Comparison of ENCODE assay signal across 9 cellular contexts in the genomic region with DNA sequence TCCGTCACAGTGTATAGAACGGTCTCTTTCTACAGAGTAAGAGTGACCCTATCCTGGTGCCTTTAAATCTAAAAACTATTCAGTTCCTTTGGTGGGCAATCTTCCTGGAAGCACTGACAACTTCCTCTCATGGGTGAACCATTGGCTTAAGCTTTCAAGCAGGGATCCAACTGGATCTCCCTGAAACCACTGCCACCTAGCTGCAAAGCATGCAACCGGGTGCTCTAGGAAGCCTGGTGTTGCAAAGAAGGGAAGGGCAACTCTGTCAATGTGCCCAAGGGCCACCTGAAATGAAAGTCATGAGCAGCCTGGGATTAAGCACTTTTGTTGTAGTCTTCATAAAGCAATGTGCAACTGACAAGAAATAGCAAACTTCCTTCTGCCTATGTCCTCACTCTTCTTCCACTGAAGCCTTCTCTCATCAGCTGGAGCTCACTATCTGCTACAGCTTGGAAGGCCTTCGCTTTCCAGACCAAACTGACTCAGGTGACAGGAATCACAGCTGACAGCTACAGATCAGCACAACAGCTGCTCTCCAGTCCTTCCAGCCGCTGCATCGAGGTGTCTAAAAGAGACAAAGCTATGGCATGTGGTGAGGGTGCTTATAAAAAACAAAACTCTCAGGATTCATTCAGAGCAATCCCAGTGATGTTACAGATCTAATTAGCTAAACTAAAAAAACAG. TPM values are rescaled to one million over a fixed set of nuclear protein-coding genes. Genes with fewer than 3 reads are reported as not detected.
DNase-seq lines count a peak whose midpoint lies in the region; ATAC-seq, FAIRE-seq and TF ChIP-seq lines count a peak whose summit lies in the region.
"Had no signal": no experiment of that assay in that cellular context is flagged by ENCODE, and none has a peak within 500 bp of the region (broad histone marks: within the 10 kb centered on the region; RNA-seq: fewer than 3 reads in every experiment).

No MANE protein-coding gene starts in this region.

- no peak for TF ChIP-seq RAD21 in neural cell (conservative IDR thresholded peaks at IDR 0.05)

- H3K9me3 Mint-ChIP-seq in effector memory CD8-positive, alpha-beta T cell, result no peaks in the 10 kb centered on the region

- H3F3A ChIP-seq in neural cell (ENCODE audit: insufficient read depth, low read length, poor library complexity, severe bottlenecking), result no peaks in the 10 kb centered on the region

- peak overlapping the region in 1 of 2 donors; percentile 7 for H3K27ac Mint-ChIP-seq in effector memory CD8-positive, alpha-beta T cell

- intact Hi-C loops in endothelial cell of umbilical vein (cut with micrococcal nuclease), result loop anchor here (1.0 to 5.0 kb wide), 2 partner anchors 91 to 122 kb away; no protein-coding TSS in a partner anchor

- H3K9ac ChIP-seq in endothelial cell of umbilical vein (replicated peaks; ENCODE audit: extremely low read depth, insufficient read depth, low read length) (no peak overlapping the region), neural cell (ENCODE audit: low read length) (no peak overlapping the region)

- no peaks in the 10 kb centered on the region for H3K9me3 ChIP-seq in endothelial cell of umbilical vein (replicated peaks; ENCODE audit: control insufficient read depth, insufficient read depth, low read length)
- H3K9me3 ChIP-seq in neural cell (ENCODE audit: low read length), result no peaks in the 10 kb centered on the region

- no peaks in the 10 kb centered on the region for H4K20me1 ChIP-seq in endothelial cell of umbilical vein (replicated peaks; ENCODE audit: control insufficient read depth, extremely low read depth, insufficient read depth, low read length)
- H4K20me1 ChIP-seq in neural cell (ENCODE audit: insufficient read depth), result no peaks in the 10 kb centered on the region

- peaks cover 0 to 3% of the 10 kb centered on the region in 2 donors for H3K4me1 Mint-ChIP-seq in effector memory CD8-positive, alpha-beta T cell (ENCODE audit: low read depth in 2 of 2)

- no peak for TF ChIP-seq POLR2A in endothelial cell of umbilical vein (IDR thresholded peaks at IDR 0.05; ENCODE audit: low read depth, low read length)

- POLR2A ChIA-PET in endothelial cell of umbilical vein (lab: Charles Lee), result interaction anchor here (0.6 kb wide), 2 partner anchors 12 to 17 kb away, joined by 3 to 4 read pairs; no protein-coding TSS in a partner anchor

- H3K4me1 ChIP-seq in endothelial cell of umbilical vein (ENCODE audit: control insufficient read depth, extremely low read depth, insufficient read depth, low read length), result peaks cover 7% of the 10 kb centered on the region

- H3K27ac ChIP-seq in endothelial cell of umbilical vein (ENCODE audit: insufficient read depth, low read depth, low read length) (no peak overlapping the region), neural cell (ENCODE audit: low read length) (no peak overlapping the region)

- no peak for ATAC-seq in effector memory CD8-positive, alpha-beta T cell (replicated peaks)

- no peak for TF ChIP-seq EP300 in neural cell (conservative IDR thresholded peaks at IDR 0.05; ENCODE audit: poor library complexity, severe bottlenecking)

- H3K27me3 ChIP-seq in GM06990 (replicated peaks; ENCODE audit: control insufficient read depth, insufficient read depth, low read length) (no peaks in the 10 kb centered on the region), endothelial cell of umbilical vein (ENCODE audit: control insufficient read depth in 2 of 2, insufficient read depth in 2 of 2, low read length in 2 of 2) (no peaks in the 10 kb centered on the region), neural cell (ENCODE audit: insufficient read depth, low read depth, low read length) (no peaks in the 10 kb centered on the region)

- H3K4me2 ChIP-seq in endothelial cell of umbilical vein (ENCODE audit: insufficient read depth, low read length) (no peak overlapping the region), neural cell (ENCODE audit: low read length) (no peak overlapping the region)

- no peak overlapping the region for H2AFZ ChIP-seq in endothelial cell of umbilical vein (ENCODE audit: low read depth, low read length)
- no peak overlapping the region for H2AFZ ChIP-seq in neural cell (ENCODE audit: low read depth, low read length)

- TF ChIP-seq CTCF in GM06990 (IDR thresholded peaks at IDR 0.05; ENCODE audit: insufficient read depth, low read length, poor library complexity, severe bottlenecking) (peak; percentile 41), endothelial cell of umbilical vein (IDR thresholded peaks at IDR 0.05; ENCODE audit: extremely low read depth in 1 of 2, insufficient read depth in 1 of 2, low read depth in 1 of 2, low read length in 2 of 2) (peak; percentile 16 to 38), neural cell (IDR thresholded peaks at IDR 0.05; ENCODE audit: poor library complexity, severe bottlenecking) (peak; percentile 40)

- no peak overlapping the region for H3K4me3 Mint-ChIP-seq in effector memory CD8-positive, alpha-beta T cell

- H3K27me3 Mint-ChIP-seq in effector memory CD8-positive, alpha-beta T cell, result no peaks in the 10 kb centered on the region

- H3K79me2 ChIP-seq in endothelial cell of umbilical vein (ENCODE audit: control insufficient read depth, insufficient read depth, low read length) (no peaks in the 10 kb centered on the region), neural cell (replicated peaks; ENCODE audit: insufficient read depth, low read length) (no peaks in the 10 kb centered on the region)

- H3K9me2 ChIP-seq in neural cell (ENCODE audit: insufficient read depth, low read length), result no peaks in the 10 kb centered on the region

- H3K9me1 ChIP-seq in endothelial cell of umbilical vein (replicated peaks; ENCODE audit: control insufficient read depth, extremely low read depth, insufficient read depth, low read length), result no peaks in the 10 kb centered on the region

- H3K36me3 Mint-ChIP-seq in effector memory CD8-positive, alpha-beta T cell (ENCODE audit: insufficient read depth), result peaks cover 22% of the 10 kb centered on the region

- CTCF ChIA-PET in endothelial cell of umbilical vein (lab: Charles Lee), result interaction anchor here (0.6 to 4.4 kb wide), 15 partner anchors 8 to 480 kb away, joined by 3 to 38 read pairs (median 5); no protein-coding TSS in a partner anchor

- FAIRE-seq in endothelial cell of umbilical vein (lab: Jason Lieb, UNC), result peak; percentile 38

- no peak overlapping the region for H3K4me3 ChIP-seq in GM06990 (replicated peaks; ENCODE audit: low read depth, low read length)
- H3K4me3 ChIP-seq in endothelial cell of umbilical vein (replicated peaks in 1 of 3; ENCODE audit: insufficient read depth in 1 of 3, low read depth in 1 of 3, low read length in 3 of 3), result no peak overlapping the region
- no peak overlapping the region for H3K4me3 ChIP-seq in neural cell (ENCODE audit: low read length)

- DNase-seq in GM06990 (ENCODE audit: extremely low read depth, insufficient read length) (no peak), NCI-H2196 (lab: John Stamatoyannopoulos, UW; ENCODE audit: unreplicated experiment) (peak; percentile 44), endothelial cell of umbilical vein (ENCODE audit: low read depth, low spot score) (peak; percentile 45), NCI-H2107 (lab: John Stamatoyannopoulos, UW) (no peak), NCI-H2029 treated with DMSO at 0.1 percent for 48 hours (lab: John Stamatoyannopoulos, UW) (no peak), NOMO-1 treated with dmso at 0.1 percent for 144 hours (lab: John Stamatoyannopoulos, UW; ENCODE audit: unreplicated experiment) (no peak)
- DNase-seq in effector memory CD8-positive, alpha-beta T cell, result no peak
- DNase-seq: Karpas-422 had no signal

- H3K36me3 ChIP-seq in GM06990 (ENCODE audit: control insufficient read depth, insufficient read depth, low read length), result no peaks in the 10 kb centered on the region
- peaks cover 6 to 18% of the 10 kb centered on the region in 2 experiments for H3K36me3 ChIP-seq in endothelial cell of umbilical vein (ENCODE audit: control insufficient read depth in 2 of 2, extremely low read depth in 1 of 2, insufficient read depth in 2 of 2, low read length in 2 of 2)
- peaks cover 16% of the 10 kb centered on the region for H3K36me3 ChIP-seq in neural cell (ENCODE audit: insufficient read depth, low read length)

- no TSS peak for BruUV-seq in endothelial cell of umbilical vein (replicated peaks; lab: Mats Ljungman, UMichigan)

- dilution Hi-C loops in endothelial cell of umbilical vein (cut with MboI; ENCODE audit: extremely low pct_ligation_motif_present, low sequenced_read_pairs), result no loop called here

TF ChIP-seq in endothelial cell of umbilical vein, 7 proteins besides CTCF, POLR2A, EP300 and RAD21 (continues in another document):
- no peak for TF ChIP-seq EZH2 (IDR thresholded peaks at IDR 0.05; ENCODE audit: borderline replicate concordance, low read depth, low read length, severe bottlenecking)
- no peak for TF ChIP-seq FOS (IDR thresholded peaks at IDR 0.05; ENCODE audit: borderline replicate concordance, insufficient read depth, low read length)
- TF ChIP-seq POLR2AphosphoS5 (IDR thresholded peaks at IDR 0.05; ENCODE audit: insufficient read depth, low read depth, low read length), result no peak

TF ChIP-seq in neural cell, 6 proteins besides CTCF, POLR2A, EP300 and RAD21 (continues in another document):
- TF ChIP-seq MXI1 (conservative IDR thresholded peaks at IDR 0.05; ENCODE audit: poor library complexity, severe bottlenecking) (no peak), TAF1 (IDR thresholded peaks at IDR 0.05; ENCODE audit: low read depth) (no peak), SMC3 (conservative IDR thresholded peaks at IDR 0.05; ENCODE audit: poor library complexity) (no peak)

RNA-seq across cellular contexts. Expression of gene SETD7, which starts 46.1 kb away (rescaled TPM):
- 36.4 and 39.9 TPM in 2 replicates for total RNA-seq in endothelial cell of umbilical vein
- polyA plus RNA-seq in endothelial cell of umbilical vein (11.7 and 18.8 TPM in 2 replicates), neural cell (12.0 and 20.9 TPM in 2 replicates)
- 13.2 and 14.9 TPM in 2 replicates for polyA plus RNA-seq in endothelial cell of umbilical vein (2011; cell fraction: cytosol; rRNA removed)
- 14.8 and 15.7 TPM in 2 replicates for polyA plus RNA-seq in endothelial cell of umbilical vein (2011; cell fraction: nucleus; rRNA removed)
- 30.1 and 38.2 TPM in 2 replicates for polyA plus RNA-seq in endothelial cell of umbilical vein (2012)
- polyA minus RNA-seq in endothelial cell of umbilical vein (48.9 and 51.7 TPM in 2 replicates), neural cell (37.0 and 43.5 TPM in 2 replicates)
- polyA minus RNA-seq in endothelial cell of umbilical vein (2011; cell fraction: cytosol; rRNA and poly(A)+ RNA removed), result 25.0 TPM
- 19.5 and 23.6 TPM in 2 replicates for polyA minus RNA-seq in endothelial cell of umbilical vein (2011; cell fraction: nucleus; rRNA and poly(A)+ RNA removed)

RNA-seq across cellular contexts. Expression of gene RAB33B, which starts 55.9 kb away (rescaled TPM):
- total RNA-seq in endothelial cell of umbilical vein, result 12.3 and 14.7 TPM in 2 replicates
- polyA plus RNA-seq in endothelial cell of umbilical vein (6.7 and 7.8 TPM in 2 replicates), neural cell (8.6 and 10.7 TPM in 2 replicates)
- 8.2 and 8.7 TPM in 2 replicates for polyA plus RNA-seq in endothelial cell of umbilical vein (2011; cell fraction: cytosol; rRNA removed)
- 6.9 and 7.7 TPM in 2 replicates for polyA plus RNA-seq in endothelial cell of umbilical vein (2011; cell fraction: nucleus; rRNA removed)
- polyA plus RNA-seq in endothelial cell of umbilical vein (2012), result 8.3 and 10.4 TPM in 2 replicates
- polyA minus RNA-seq in endothelial cell of umbilical vein (11.3 and 12.8 TPM in 2 replicates), neural cell (23.4 and 24.2 TPM in 2 replicates)
- polyA minus RNA-seq in endothelial cell of umbilical vein (2011; cell fraction: cytosol; rRNA and poly(A)+ RNA removed), result 6.7 TPM
- 10.3 and 12.6 TPM in 2 replicates for polyA minus RNA-seq in endothelial cell of umbilical vein (2011; cell fraction: nucleus; rRNA and poly(A)+ RNA removed)

Comparison
In these comparisons a context has a peak if more than half of its experiments do, and no peak if none do; other contexts are left out.
1. DNase-seq: peak in NCI-H2196 (single experiment) and endothelial cell of umbilical vein (single experiment); none in GM06990 (single experiment), NCI-H2107 (single experiment), NCI-H2029 treated with DMSO at 0.1 percent for 48 hours (single experiment), NOMO-1 treated with dmso at 0.1 percent for 144 hours (single experiment) and effector memory CD8-positive, alpha-beta T cell (0 of 3).
2. Peak in every context shown above with its lines, with median percentiles within 50 percentile points of each other: CTCF ChIP-seq.